13 cellular contexts compared by ENCODE assay signal in the genomic region with DNA sequence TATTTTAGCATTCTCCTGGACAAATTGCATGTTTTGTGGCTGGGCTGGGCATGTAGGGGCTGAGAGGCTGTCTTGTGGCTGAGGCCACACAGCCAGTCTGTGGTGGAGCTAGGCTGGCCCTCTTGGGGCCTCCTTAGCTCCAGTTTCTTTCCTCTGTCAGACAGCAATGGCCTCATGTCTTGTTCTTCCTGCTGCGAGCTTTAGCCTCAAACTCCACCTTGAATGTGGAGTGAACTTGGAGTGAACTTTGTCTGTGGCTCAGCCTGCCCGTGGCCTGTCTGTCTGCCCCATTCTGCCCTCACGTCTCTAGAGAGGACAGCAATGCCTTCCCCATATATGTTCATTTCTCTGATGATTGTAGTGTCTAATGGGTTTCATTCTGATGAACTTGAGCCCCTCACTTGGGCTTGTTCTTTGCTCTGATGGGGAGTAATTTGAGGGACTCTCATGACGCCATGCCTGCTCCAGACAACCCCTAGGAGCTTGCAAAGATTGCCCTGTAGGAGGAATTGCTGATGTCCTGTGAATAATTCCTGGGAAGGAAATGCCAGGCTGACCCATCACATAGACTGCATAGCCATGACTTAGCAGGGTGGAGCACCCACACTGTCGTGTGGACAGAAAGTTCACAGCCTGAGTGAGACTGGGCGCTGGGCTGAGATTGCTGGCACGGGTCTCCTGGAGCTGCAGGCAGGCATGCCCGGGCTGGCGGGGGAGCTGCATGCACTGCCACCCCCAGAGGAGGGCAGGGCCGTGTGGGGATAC. TPM values are rescaled to one million over a fixed set of nuclear protein-coding genes. Genes with fewer than 3 reads are reported as not detected.
DNase-seq lines count a peak whose midpoint lies in the region; ATAC-seq, FAIRE-seq and TF ChIP-seq lines count a peak whose summit lies in the region.
"Had no signal": no experiment of that assay in that cellular context is flagged by ENCODE, and none has a peak within 500 bp of the region (broad histone marks: within the 10 kb centered on the region; RNA-seq: fewer than 3 reads in every experiment).

No MANE protein-coding gene starts in this region.

- FAIRE-seq in RCC 7860 (lab: Jason Lieb, UNC) (peak; percentile 52), small intestine (lab: Jason Lieb, UNC) (no peak)
- FAIRE-seq: HepG2 had no signal

- no peak overlapping the region for H3K4me3 ChIP-seq in fibroblast of mammary gland (ENCODE audit: control insufficient read depth, low read depth, low read length)
- H3K4me3 ChIP-seq in small intestine (ENCODE audit: low read depth in 1 of 2, low read length in 2 of 2), result no peak overlapping the region

- DNase-seq in GM03348 (ENCODE audit: low spot score), result peak; percentile 67
- DNase-seq in RCC 7860 (ENCODE audit: low spot score), result peak; percentile 79
- peak; percentile 64 for DNase-seq in fibroblast of mammary gland (ENCODE audit: low read depth)
- DNase-seq in small intestine, result peak; percentile 58
- no peak for DNase-seq in NCI-H774 (lab: John Stamatoyannopoulos, UW)
- DNase-seq in activated CD4-positive, alpha-beta T cell treated with anti-CD3 and anti-CD28 coated beads for 4 hours, result no peak
- DNase-seq: cortex of kidney; DND-41; NCI-H510A; stimulated activated CD8-positive, alpha-beta memory T cell treated with anti-CD3 and anti-CD28 coated beads, Interleukin-4, amount 100 ng/mL, for 48 hours had no signal

- H3K36me3 ChIP-seq in small intestine (ENCODE audit: control insufficient read depth in 2 of 2, insufficient read depth in 2 of 2, low read length in 2 of 2), result no peaks in the 10 kb centered on the region

- peaks cover 11 to 37% of the 10 kb centered on the region in 2 donors for H3K4me1 ChIP-seq in small intestine (ENCODE audit: control insufficient read depth in 2 of 2, insufficient read depth in 1 of 2, low read depth in 1 of 2, low read length in 1 of 2)

- no peaks in the 10 kb centered on the region for H3K9me3 ChIP-seq in small intestine (ENCODE audit: control insufficient read depth, low read depth)

- peak overlapping the region in 1 of 2 donors; percentile 52 for H3K27ac ChIP-seq in small intestine (ENCODE audit: low read depth in 1 of 2, low read length in 1 of 2)

- TF ChIP-seq CTCF in fibroblast of mammary gland (conservative IDR thresholded peaks at IDR 0.05; ENCODE audit: control insufficient read depth, insufficient read depth, low read depth, low read length), result no peak

- H3K27me3 ChIP-seq in small intestine (ENCODE audit: control insufficient read depth in 2 of 2, insufficient read depth in 2 of 2, low read length in 2 of 2), result no peaks in the 10 kb centered on the region

- WGBS in small intestine, 3 donors, result 51 to 64% (median 53%) methylated on average over 10 of the region's 10 CpGs

- ATAC-seq in HG02840 (IDR thresholded peaks at IDR 0.05; ENCODE audit: low FRiP score, unreplicated experiment) (no peak), GM21737 (IDR thresholded peaks at IDR 0.05; ENCODE audit: unreplicated experiment) (no peak)
- ATAC-seq: HepG2 had no signal

RNA-seq across cellular contexts. Expression of a gene that starts 42.6 kb away (rescaled TPM):
- 10 to 100 TPM; 10.8 to 21.9 (median 14.6) TPM for polyA plus RNA-seq in small intestine

Comparison
In these comparisons a context has a peak if more than half of its experiments do, and no peak if none do; other contexts are left out.
1. DNase-seq: peak in GM03348 (single experiment), RCC 7860 (single experiment), fibroblast of mammary gland (single experiment) and small intestine (single experiment); none in NCI-H774 (single experiment) and activated CD4-positive, alpha-beta T cell treated with anti-CD3 and anti-CD28 coated beads for 4 hours (0 of 2).